ENCODE assay signal across 8 cellular contexts in the genomic region with DNA sequence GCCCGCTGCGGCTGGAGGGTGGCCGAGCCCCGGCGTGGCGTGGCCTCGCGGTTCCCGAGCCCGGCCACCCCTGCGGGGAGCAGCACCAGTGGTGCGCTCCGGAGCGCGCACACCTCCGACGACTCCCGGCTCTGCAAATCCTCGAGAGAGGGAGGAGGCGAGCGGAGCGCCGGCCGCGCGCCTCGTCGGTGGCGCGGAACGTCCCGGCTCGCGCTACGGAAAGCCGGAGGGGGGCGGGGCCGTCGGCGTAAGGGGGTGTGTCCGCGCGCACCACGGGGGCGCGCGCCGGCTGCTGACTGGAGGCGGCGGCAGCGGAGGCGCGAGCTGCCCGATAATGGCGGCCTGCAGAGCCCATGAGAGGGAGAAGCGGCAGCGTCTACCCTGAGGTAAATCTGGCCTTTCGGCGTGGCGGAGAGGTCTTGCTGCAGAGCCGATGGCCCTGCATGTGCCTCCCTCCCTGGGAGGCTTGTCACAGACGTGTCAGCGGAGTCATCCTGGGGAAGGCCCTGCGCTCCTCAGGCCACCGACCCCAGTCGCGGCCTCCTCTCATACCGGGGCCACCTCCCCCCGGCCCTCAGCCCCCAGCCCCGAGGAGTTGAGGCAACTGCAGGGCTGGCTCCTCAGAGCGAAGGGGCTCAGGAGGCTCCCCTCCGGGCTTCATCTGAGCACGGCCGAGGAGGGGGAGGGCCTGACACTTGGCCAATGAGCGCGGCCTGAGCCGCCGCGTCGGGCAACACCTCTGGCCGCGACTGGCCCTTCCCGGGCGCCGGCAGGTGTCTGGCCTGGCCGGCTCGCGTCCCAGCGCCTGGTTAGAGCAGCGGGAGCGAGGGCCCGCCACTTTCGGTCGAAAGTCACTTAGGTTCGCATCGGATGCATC. TPM values are rescaled to one million over a fixed set of nuclear protein-coding genes. Genes with fewer than 3 reads are reported as not detected.
DNase-seq lines count a peak whose midpoint lies in the region; ATAC-seq and TF ChIP-seq lines count a peak whose summit lies in the region.

Gene PDIK1L, plus strand, starts transcription at position 295 of the 877 bp plus-strand sequence. CDS start 2,485 bp downstream, outside the sequence.

- H3K36me3 ChIP-seq in PC-3 (ENCODE audit: low read depth, low read length) (peaks cover 11% of the 10 kb centered on the region), mucosa of rectum (ENCODE audit: control insufficient read depth in 2 of 2, insufficient read depth in 2 of 2, low read length in 2 of 2) (peaks cover 2 to 12% of the 10 kb centered on the region in 2 donors)

- no peaks in the 10 kb centered on the region for H3K9me2 ChIP-seq in PC-3 (replicated peaks; ENCODE audit: low read length)

- peak within 1 kb of the TSS; percentile 94 for H3K9ac ChIP-seq in PC-3 (ENCODE audit: low read length)
- peak within 1 kb of the TSS; percentile 83 to 94 for H3K9ac ChIP-seq in mucosa of rectum (ENCODE audit: low read depth in 1 of 2, low read length in 2 of 2)

- BruUV-seq in PC-3 (replicated peaks; lab: Mats Ljungman, UMichigan): no TSS peak

- ATAC-seq in GM21619 (IDR thresholded peaks at IDR 0.05; ENCODE audit: unreplicated experiment) (peak; percentile 63), PC-3 (peak; percentile 77)

- no peak for TF ChIP-seq CTCF in PC-3 (conservative IDR thresholded peaks at IDR 0.05; ENCODE audit: low read depth, low read length)

- no peaks in the 10 kb centered on the region for H4K20me1 ChIP-seq in PC-3 (ENCODE audit: low read length)

- no peaks in the 10 kb centered on the region for H3K9me3 ChIP-seq in PC-3 (ENCODE audit: low read length)
- H3K9me3 ChIP-seq in mucosa of rectum (ENCODE audit: control insufficient read depth in 2 of 2, low read length in 2 of 2): no peaks in the 10 kb centered on the region

- CTCF ChIA-PET in PC-3 (lab: Charles Lee): interaction anchor here (0.9 kb wide), 1 partner anchor 58 kb away, joined by 3 read pairs; the partner anchor contains the start of gene ZNF593

- peak within 1 kb of the TSS; percentile 96 for H2AFZ ChIP-seq in PC-3 (ENCODE audit: low read length)

- intact Hi-C loops in PC-3 (cut with micrococcal nuclease): loop anchor here (1.0 to 2.0 kb wide), 2 partner anchors 11 to 123 kb away; partner anchors contain the start of gene CEP85

- peak within 1 kb of the TSS; percentile 84 for H3K4me2 ChIP-seq in PC-3 (ENCODE audit: low read length)

- H3K27ac ChIP-seq in PC-3 (ENCODE audit: low read length) (peak within 1 kb of the TSS; percentile 80), epithelial cell of prostate (peak within 1 kb of the TSS; percentile 88), mucosa of rectum (ENCODE audit: low read depth in 2 of 2, low read length in 2 of 2) (peak within 1 kb of the TSS; percentile 90 to 98)

- peak within 1 kb of the TSS; percentile 93 for H3K4me3 ChIP-seq in Jurkat, Clone E6-1 (ENCODE audit: low read length)
- peak within 1 kb of the TSS; percentile 97 for H3K4me3 ChIP-seq in PC-3 (ENCODE audit: low read length)
- peak within 1 kb of the TSS; percentile 77 to 96 for H3K4me3 ChIP-seq in mucosa of rectum (ENCODE audit: low read length in 2 of 2)

- no peaks in the 10 kb centered on the region for H3K27me3 ChIP-seq in PC-3 (ENCODE audit: low read length)
- no peaks in the 10 kb centered on the region for H3K27me3 ChIP-seq in mucosa of rectum (ENCODE audit: control insufficient read depth in 2 of 2, insufficient read depth in 2 of 2, low read length in 2 of 2)

- H3K4me1 ChIP-seq in PC-3 (ENCODE audit: insufficient read depth, low read length): peaks cover 18% of the 10 kb centered on the region
- peaks cover 17 to 33% of the 10 kb centered on the region in 2 donors for H3K4me1 ChIP-seq in mucosa of rectum (ENCODE audit: control insufficient read depth in 2 of 2, insufficient read depth in 2 of 2, low read length in 2 of 2)

- H3K79me2 ChIP-seq in PC-3 (ENCODE audit: low read length): peaks cover 30% of the 10 kb centered on the region

- POLR2A ChIA-PET in PC-3 (lab: Charles Lee; ENCODE audit: unreplicated experiment): interaction anchor here (0.6 kb wide), 1 partner anchor 59 kb away, joined by 3 read pairs; no protein-coding TSS in a partner anchor

- DNase-seq in DMS 273 treated with DMSO at 0.1 percent for 48 hours (lab: John Stamatoyannopoulos, UW) (peak; percentile 66), PC-3 (peak; percentile 96), activated T-cell treated with anti-CD3 and anti-CD28 coated beads for 4 hours (peak; percentile 91), epithelial cell of prostate (ENCODE audit: low read depth, low spot score) (peak; percentile 83)
- DNase-seq in Jurkat, Clone E6-1 (ENCODE audit: low read depth, low spot score): peak; percentile 92
- peak; percentile 89 for DNase-seq in stimulated activated CD8-positive, alpha-beta memory T cell treated with anti-CD3 and anti-CD28 coated beads, Interleukin-4, amount 100 ng/mL, for 24 hours (ENCODE audit: low read depth)

- no peaks in the 10 kb centered on the region for H3F3A ChIP-seq in PC-3 (ENCODE audit: low read length, unreplicated experiment)

RNA-seq across cellular contexts. Expression of gene PDIK1L, which starts in this region (rescaled TPM):
- 7.6 TPM for polyA plus RNA-seq in Jurkat, Clone E6-1 (2012; ENCODE audit: insufficient read depth, insufficient read length)
- total RNA-seq in PC-3 (2014; rRNA removed): 4.1 and 5.2 TPM in 2 replicates

Comparison
In these comparisons a context has a peak if more than half of its experiments do, and no peak if none do; other contexts are left out.
1. Peak in every context shown above with its lines: DNase-seq, ATAC-seq, H3K4me3 ChIP-seq and H3K27ac ChIP-seq.